ENCODE assay signal across 9 cellular contexts in genomic region chr16:75011634-75012307, GRCh38. TPM values are rescaled to one million over a fixed set of nuclear protein-coding genes. Genes with fewer than 3 reads are reported as not detected.
A peak's percentile ranks its signal among the peaks of the same experiment; 100 is the strongest.
DNase-seq lines count a peak whose midpoint lies in the region; ATAC-seq and TF ChIP-seq lines count a peak whose summit lies in the region.
"Had no signal": no experiment of that assay in that cellular context is flagged by ENCODE, and none has a peak within 500 bp of the region (broad histone marks: within the 10 kb centered on the region; RNA-seq: fewer than 3 reads in every experiment).

No MANE protein-coding gene starts in this region.

- peak; percentile 86 for DNase-seq in activated naive CD4-positive, alpha-beta T cell treated with anti-CD3 and anti-CD28 coated beads for 36 hours
- no peak for DNase-seq in activated naive CD4-positive, alpha-beta T cell (lab: John Stamatoyannopoulos, UW)
- peak in 7 of 34 experiments; percentile 3 to 24 (median 11) for DNase-seq in T-cell
- DNase-seq in choroid plexus epithelial cell (ENCODE audit: low read depth) = peak; percentile 92
- no peak for DNase-seq in thyroid gland
- no peak for DNase-seq in NCI-H526 treated with DMSO at 0.1 percent for 48 hours (lab: John Stamatoyannopoulos, UW)

- peak overlapping the region; percentile 95 for H3K27ac Mint-ChIP-seq in activated naive CD4-positive, alpha-beta T cell treated with anti-CD3 and anti-CD28 coated beads for 36 hours
- peak overlapping the region; percentile 67 to 88 for H3K27ac Mint-ChIP-seq in T-cell

- CTCF ChIA-PET in activated naive CD4-positive, alpha-beta T cell treated with anti-CD3 and anti-CD28 coated beads for 36 hours (lab: Charles Lee) = interaction anchor here (0.6 to 3.3 kb wide), 9 partner anchors 10 to 187 kb away, joined by 3 to 28 read pairs (median 3); no protein-coding TSS in a partner anchor
- CTCF ChIA-PET in T-cell (lab: Charles Lee) = interaction anchor here in 1 of 2 donors (1.6 kb wide), 1 partner anchor 100 kb away, joined by 5 read pairs; no protein-coding TSS in a partner anchor

- intact Hi-C loops in activated naive CD4-positive, alpha-beta T cell treated with anti-CD3 and anti-CD28 coated beads for 36 hours (cut with micrococcal nuclease) = loop anchor here (1.0 to 10.0 kb wide), 12 partner anchors 12 to 553 kb away; partner anchors contain the start of genes CFDP1, GABARAPL2, MLKL and ZFP1
- intact Hi-C loops in thyroid gland (cut with DNase I) = no loop called here

- TF ChIP-seq POLR2A in thyroid gland (IDR thresholded peaks at IDR 0.05) = no peak

- H3K4me3 ChIP-seq in choroid plexus epithelial cell (ENCODE audit: low read depth, low read length) = no peak overlapping the region
- H3K4me3 ChIP-seq in mucosa of stomach (ENCODE audit: low read length) = peak overlapping the region; percentile 4
- H3K4me3 ChIP-seq in thyroid gland (replicated peaks in 1 of 3) = no peak overlapping the region

- TF ChIP-seq CTCF in choroid plexus epithelial cell (conservative IDR thresholded peaks at IDR 0.05; ENCODE audit: low read depth, low read length) (no peak), thyroid gland (IDR thresholded peaks at IDR 0.05) (no peak)

- peak overlapping the region; percentile 54 for H3K9ac ChIP-seq in mucosa of stomach (ENCODE audit: low read length)

- no peaks in the 10 kb centered on the region for H3K36me3 Mint-ChIP-seq in activated naive CD4-positive, alpha-beta T cell treated with anti-CD3 and anti-CD28 coated beads for 36 hours (ENCODE audit: low read depth)
- no peaks in the 10 kb centered on the region for H3K36me3 Mint-ChIP-seq in T-cell
- H3K36me3 Mint-ChIP-seq: immature natural killer cell had no signal

- H3K9me3 ChIP-seq in mucosa of stomach (ENCODE audit: control insufficient read depth, low read length) = no peaks in the 10 kb centered on the region
- H3K9me3 ChIP-seq in thyroid gland = no peaks in the 10 kb centered on the region

- no peaks in the 10 kb centered on the region for H3K27me3 ChIP-seq in mucosa of stomach (ENCODE audit: control insufficient read depth, insufficient read depth, low read length)
- H3K27me3 ChIP-seq in thyroid gland = no peaks in the 10 kb centered on the region

- H3K4me1 Mint-ChIP-seq in activated naive CD4-positive, alpha-beta T cell treated with anti-CD3 and anti-CD28 coated beads for 36 hours (ENCODE audit: low read depth) = peaks cover 48% of the 10 kb centered on the region
- peaks cover 16 to 22% (median 19%) of the 10 kb centered on the region in 3 donors for H3K4me1 Mint-ChIP-seq in T-cell

- peaks cover 24% of the 10 kb centered on the region for H3K4me1 ChIP-seq in mucosa of stomach (ENCODE audit: control insufficient read depth, insufficient read depth, low read length)
- H3K4me1 ChIP-seq in thyroid gland = peaks cover 53 to 63% of the 10 kb centered on the region in 2 donors

- WGBS in thyroid gland, 2 donors = 43 to 47% methylated on average over 3 of the region's 3 CpGs

- peak overlapping the region; percentile 69 to 92 (median 87) for H3K27ac ChIP-seq in thyroid gland

- H3K27me3 Mint-ChIP-seq in activated naive CD4-positive, alpha-beta T cell treated with anti-CD3 and anti-CD28 coated beads for 36 hours (ENCODE audit: low read depth) = no peaks in the 10 kb centered on the region
- H3K27me3 Mint-ChIP-seq in T-cell = no peaks in the 10 kb centered on the region

- POLR2A ChIA-PET in T-cell (lab: Charles Lee) = no interaction called here

- no peaks in the 10 kb centered on the region for H3K9me3 Mint-ChIP-seq in activated naive CD4-positive, alpha-beta T cell treated with anti-CD3 and anti-CD28 coated beads for 36 hours
- H3K9me3 Mint-ChIP-seq in T-cell = no peaks in the 10 kb centered on the region
- H3K9me3 Mint-ChIP-seq: immature natural killer cell had no signal

- no peaks in the 10 kb centered on the region for H3K36me3 ChIP-seq in mucosa of stomach (ENCODE audit: control insufficient read depth, insufficient read depth, low read length)
- no peaks in the 10 kb centered on the region for H3K36me3 ChIP-seq in thyroid gland

- peak overlapping the region; percentile 62 for H3K4me3 Mint-ChIP-seq in activated naive CD4-positive, alpha-beta T cell treated with anti-CD3 and anti-CD28 coated beads for 36 hours
- H3K4me3 Mint-ChIP-seq in T-cell = peak overlapping the region in 1 of 3 donors; percentile 25

- peak; percentile 62 for ATAC-seq in HG02981 (IDR thresholded peaks at IDR 0.05; ENCODE audit: unreplicated experiment)
- peak; percentile 36 to 85 (median 50) for ATAC-seq in T-cell (replicated peaks in 1 of 4)

RNA-seq across cellular contexts. Expression of gene ZNRF1, which starts 12.9 kb away (rescaled TPM):
- 10 to 100 TPM; 35.3 to 35.7 TPM for total RNA-seq in activated naive CD4-positive, alpha-beta T cell treated with anti-CD3 and anti-CD28 coated beads for 36 hours
- total RNA-seq in T-cell (1 to 10 TPM; 5.5 to 7.8 (median 7.5) TPM), thyroid gland (10 to 100 TPM; 47.4 to 94.5 (median 57.4) TPM)

RNA-seq across cellular contexts. Expression of gene WDR59, which starts 26.8 kb away (rescaled TPM):
- total RNA-seq in activated naive CD4-positive, alpha-beta T cell treated with anti-CD3 and anti-CD28 coated beads for 36 hours = 10 to 100 TPM; 47.8 to 55.6 TPM
- total RNA-seq in T-cell = 100 to 1,000 TPM in 4 of 5 donors, 10 to 100 TPM in 1; 97.7 to 120 (median 108) TPM
- 10 to 100 TPM; 40.2 to 55.8 (median 46.9) TPM for total RNA-seq in thyroid gland

Comparison
In these comparisons a context has a peak if more than half of its experiments do, and no peak if none do; other contexts are left out.
1. DNase-seq: peak in activated naive CD4-positive, alpha-beta T cell treated with anti-CD3 and anti-CD28 coated beads for 36 hours (single experiment) and choroid plexus epithelial cell (single experiment); none in activated naive CD4-positive, alpha-beta T cell (0 of 4), thyroid gland (0 of 2) and NCI-H526 treated with DMSO at 0.1 percent for 48 hours (single experiment).
2. RNA of gene ZNRF1, which starts 12.9 kb away (total RNA-seq): 47.4 to 94.5 TPM in thyroid gland and 35.3 to 35.7 TPM in activated naive CD4-positive, alpha-beta T cell treated with anti-CD3 and anti-CD28 coated beads for 36 hours; 5.5 to 7.8 TPM in T-cell; every median in the first group is over 4 times any median in the second.